ENCODE assay signal across 8 cellular contexts in genomic region chr9:2146700-2147099, GRCh38.
DNase-seq lines count a peak whose midpoint lies in the region; ATAC-seq and TF ChIP-seq lines count a peak whose summit lies in the region.
"Not testable (repeated sequence)": the region's sequence is repeated elsewhere in the genome, so short reads cannot be mapped to it uniquely, and the experiment has no call there.

No MANE protein-coding gene starts in this region.

- not testable (repeated sequence) for H3K4me3 ChIP-seq in upper lobe of right lung

- not testable (repeated sequence) for H3K9me3 Mint-ChIP-seq in glutamatergic neuron (ENCODE audit: unreplicated experiment); nephron

- H3K27ac ChIP-seq in upper lobe of right lung = not testable (repeated sequence)

- TF ChIP-seq RAD21 in Ishikawa (IDR thresholded peaks at IDR 0.05; ENCODE audit: low read depth) = peak; percentile 28

- H3K4me1 Mint-ChIP-seq in T-helper 17 cell (peaks cover 43% of the 10 kb centered on the region), nephron (peaks cover 28% of the 10 kb centered on the region)
- not testable (repeated sequence) for H3K4me1 Mint-ChIP-seq in glutamatergic neuron (ENCODE audit: low read depth, unreplicated experiment)

- peak overlapping the region; percentile 37 for H3K27ac Mint-ChIP-seq in T-helper 17 cell
- H3K27ac Mint-ChIP-seq in glutamatergic neuron (ENCODE audit: unreplicated experiment); nephron: not testable (repeated sequence)

- intact Hi-C loops in upper lobe of right lung (cut with DNase I) = not testable (repeated sequence)

- TF ChIP-seq EP300 in Ishikawa (IDR thresholded peaks at IDR 0.05; ENCODE audit: borderline replicate concordance) = not testable (repeated sequence)

- TF ChIP-seq CTCF in glutamatergic neuron (IDR thresholded peaks at IDR 0.05; ENCODE audit: partially characterized antibody, unreplicated experiment) (peak; percentile 27), nephron (IDR thresholded peaks at IDR 0.05; ENCODE audit: unreplicated experiment in 3 of 3) (peak; percentile 13 to 33 (median 21)), upper lobe of right lung (IDR thresholded peaks at IDR 0.05) (peak; percentile 14)

- H3K9me3 ChIP-seq in T-helper 17 cell (ENCODE audit: control insufficient read depth, low read length, poor library complexity, severe bottlenecking); upper lobe of right lung: not testable (repeated sequence)

- not testable (repeated sequence) for H3K36me3 Mint-ChIP-seq in T-helper 17 cell (ENCODE audit: low read depth); glutamatergic neuron (ENCODE audit: unreplicated experiment)
- peaks cover 20% of the 10 kb centered on the region for H3K36me3 Mint-ChIP-seq in nephron (ENCODE audit: low read depth)

- H3K27me3 ChIP-seq in upper lobe of right lung = not testable (repeated sequence)

- H3K4me3 Mint-ChIP-seq in T-helper 17 cell; glutamatergic neuron (ENCODE audit: unreplicated experiment); nephron: not testable (repeated sequence)

- not testable (repeated sequence) for ATAC-seq in T-helper 17 cell, upper lobe of right lung

- not testable (repeated sequence) for H3K36me3 ChIP-seq in upper lobe of right lung

- not testable (repeated sequence) for H3K27me3 Mint-ChIP-seq in T-helper 17 cell; glutamatergic neuron (ENCODE audit: unreplicated experiment); nephron (ENCODE audit: low read depth)

- H3K4me1 ChIP-seq in upper lobe of right lung = not testable (repeated sequence)

- DNase-seq in EH (ENCODE audit: low read depth) (peak; percentile 20), NCI-H69 (lab: John Stamatoyannopoulos, UW) (peak; percentile 21), astrocyte of the hippocampus (ENCODE audit: low read depth, low spot score) (peak; percentile 26), glutamatergic neuron (peak; percentile 52)
- DNase-seq in T-helper 17 cell, upper lobe of right lung: not testable (repeated sequence)
